In genomic region chr10:35424680-35425285, GRCh38 we compare ENCODE assay signal across 1 cellular context.
TF ChIP-seq lines count a peak whose summit lies in the region.

No MANE protein-coding gene starts in this region.

TF ChIP-seq in H1, 55 proteins besides CTCF, POLR2A, EP300 and RAD21:
- TF ChIP-seq, protein P1, sequence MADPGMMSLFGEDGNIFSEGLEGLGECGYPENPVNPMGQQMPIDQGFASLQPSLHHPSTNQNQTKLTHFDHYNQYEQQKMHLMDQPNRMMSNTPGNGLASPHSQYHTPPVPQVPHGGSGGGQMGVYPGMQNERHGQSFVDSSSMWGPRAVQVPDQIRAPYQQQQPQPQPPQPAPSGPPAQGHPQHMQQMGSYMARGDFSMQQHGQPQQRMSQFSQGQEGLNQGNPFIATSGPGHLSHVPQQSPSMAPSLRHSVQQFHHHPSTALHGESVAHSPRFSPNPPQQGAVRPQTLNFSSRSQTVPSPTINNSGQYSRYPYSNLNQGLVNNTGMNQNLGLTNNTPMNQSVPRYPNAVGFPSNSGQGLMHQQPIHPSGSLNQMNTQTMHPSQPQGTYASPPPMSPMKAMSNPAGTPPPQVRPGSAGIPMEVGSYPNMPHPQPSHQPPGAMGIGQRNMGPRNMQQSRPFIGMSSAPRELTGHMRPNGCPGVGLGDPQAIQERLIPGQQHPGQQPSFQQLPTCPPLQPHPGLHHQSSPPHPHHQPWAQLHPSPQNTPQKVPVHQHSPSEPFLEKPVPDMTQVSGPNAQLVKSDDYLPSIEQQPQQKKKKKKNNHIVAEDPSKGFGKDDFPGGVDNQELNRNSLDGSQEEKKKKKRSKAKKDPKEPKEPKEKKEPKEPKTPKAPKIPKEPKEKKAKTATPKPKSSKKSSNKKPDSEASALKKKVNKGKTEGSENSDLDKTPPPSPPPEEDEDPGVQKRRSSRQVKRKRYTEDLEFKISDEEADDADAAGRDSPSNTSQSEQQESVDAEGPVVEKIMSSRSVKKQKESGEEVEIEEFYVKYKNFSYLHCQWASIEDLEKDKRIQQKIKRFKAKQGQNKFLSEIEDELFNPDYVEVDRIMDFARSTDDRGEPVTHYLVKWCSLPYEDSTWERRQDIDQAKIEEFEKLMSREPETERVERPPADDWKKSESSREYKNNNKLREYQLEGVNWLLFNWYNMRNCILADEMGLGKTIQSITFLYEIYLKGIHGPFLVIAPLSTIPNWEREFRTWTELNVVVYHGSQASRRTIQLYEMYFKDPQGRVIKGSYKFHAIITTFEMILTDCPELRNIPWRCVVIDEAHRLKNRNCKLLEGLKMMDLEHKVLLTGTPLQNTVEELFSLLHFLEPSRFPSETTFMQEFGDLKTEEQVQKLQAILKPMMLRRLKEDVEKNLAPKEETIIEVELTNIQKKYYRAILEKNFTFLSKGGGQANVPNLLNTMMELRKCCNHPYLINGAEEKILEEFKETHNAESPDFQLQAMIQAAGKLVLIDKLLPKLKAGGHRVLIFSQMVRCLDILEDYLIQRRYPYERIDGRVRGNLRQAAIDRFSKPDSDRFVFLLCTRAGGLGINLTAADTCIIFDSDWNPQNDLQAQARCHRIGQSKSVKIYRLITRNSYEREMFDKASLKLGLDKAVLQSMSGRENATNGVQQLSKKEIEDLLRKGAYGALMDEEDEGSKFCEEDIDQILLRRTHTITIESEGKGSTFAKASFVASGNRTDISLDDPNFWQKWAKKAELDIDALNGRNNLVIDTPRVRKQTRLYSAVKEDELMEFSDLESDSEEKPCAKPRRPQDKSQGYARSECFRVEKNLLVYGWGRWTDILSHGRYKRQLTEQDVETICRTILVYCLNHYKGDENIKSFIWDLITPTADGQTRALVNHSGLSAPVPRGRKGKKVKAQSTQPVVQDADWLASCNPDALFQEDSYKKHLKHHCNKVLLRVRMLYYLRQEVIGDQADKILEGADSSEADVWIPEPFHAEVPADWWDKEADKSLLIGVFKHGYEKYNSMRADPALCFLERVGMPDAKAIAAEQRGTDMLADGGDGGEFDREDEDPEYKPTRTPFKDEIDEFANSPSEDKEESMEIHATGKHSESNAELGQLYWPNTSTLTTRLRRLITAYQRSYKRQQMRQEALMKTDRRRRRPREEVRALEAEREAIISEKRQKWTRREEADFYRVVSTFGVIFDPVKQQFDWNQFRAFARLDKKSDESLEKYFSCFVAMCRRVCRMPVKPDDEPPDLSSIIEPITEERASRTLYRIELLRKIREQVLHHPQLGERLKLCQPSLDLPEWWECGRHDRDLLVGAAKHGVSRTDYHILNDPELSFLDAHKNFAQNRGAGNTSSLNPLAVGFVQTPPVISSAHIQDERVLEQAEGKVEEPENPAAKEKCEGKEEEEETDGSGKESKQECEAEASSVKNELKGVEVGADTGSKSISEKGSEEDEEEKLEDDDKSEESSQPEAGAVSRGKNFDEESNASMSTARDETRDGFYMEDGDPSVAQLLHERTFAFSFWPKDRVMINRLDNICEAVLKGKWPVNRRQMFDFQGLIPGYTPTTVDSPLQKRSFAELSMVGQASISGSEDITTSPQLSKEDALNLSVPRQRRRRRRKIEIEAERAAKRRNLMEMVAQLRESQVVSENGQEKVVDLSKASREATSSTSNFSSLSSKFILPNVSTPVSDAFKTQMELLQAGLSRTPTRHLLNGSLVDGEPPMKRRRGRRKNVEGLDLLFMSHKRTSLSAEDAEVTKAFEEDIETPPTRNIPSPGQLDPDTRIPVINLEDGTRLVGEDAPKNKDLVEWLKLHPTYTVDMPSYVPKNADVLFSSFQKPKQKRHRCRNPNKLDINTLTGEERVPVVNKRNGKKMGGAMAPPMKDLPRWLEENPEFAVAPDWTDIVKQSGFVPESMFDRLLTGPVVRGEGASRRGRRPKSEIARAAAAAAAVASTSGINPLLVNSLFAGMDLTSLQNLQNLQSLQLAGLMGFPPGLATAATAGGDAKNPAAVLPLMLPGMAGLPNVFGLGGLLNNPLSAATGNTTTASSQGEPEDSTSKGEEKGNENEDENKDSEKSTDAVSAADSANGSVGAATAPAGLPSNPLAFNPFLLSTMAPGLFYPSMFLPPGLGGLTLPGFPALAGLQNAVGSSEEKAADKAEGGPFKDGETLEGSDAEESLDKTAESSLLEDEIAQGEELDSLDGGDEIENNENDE (IDR thresholded peaks at IDR 0.05; ENCODE audit: insufficient replicate concordance, low read length), result no peak
- TF ChIP-seq CBX8 (IDR thresholded peaks at IDR 0.05; ENCODE audit: borderline replicate concordance, low read depth, low read length), result no peak
- no peak for TF ChIP-seq CBX5 (IDR thresholded peaks at IDR 0.05; ENCODE audit: low read depth, low read length)
- TF ChIP-seq CTBP2 (IDR thresholded peaks at IDR 0.05; ENCODE audit: borderline replicate concordance, insufficient read depth, insufficient read length, low read length), result no peak
- TF ChIP-seq POLR2AphosphoS5 (IDR thresholded peaks at IDR 0.05; ENCODE audit: low read depth, low read length), result no peak
- TF ChIP-seq POU5F1 (IDR thresholded peaks at IDR 0.05; ENCODE audit: low read depth, low read length), result no peak
- TF ChIP-seq TCF12 (IDR thresholded peaks at IDR 0.05; ENCODE audit: low read depth, low read length), result no peak
- no peak for TF ChIP-seq BRCA1 (IDR thresholded peaks at IDR 0.05; ENCODE audit: low read depth, low read length)
- TF ChIP-seq TAF7 (optimal IDR thresholded peaks at IDR 0.05; ENCODE audit: borderline replicate concordance, low read depth, low read length), result no peak
- TF ChIP-seq NANOG (IDR thresholded peaks at IDR 0.05; ENCODE audit: insufficient read depth, low read depth, low read length, poor library complexity, severe bottlenecking), result no peak
- TF ChIP-seq SIX5 (IDR thresholded peaks at IDR 0.05; ENCODE audit: low read depth, low read length), result no peak
- no peak for TF ChIP-seq EGR1 (IDR thresholded peaks at IDR 0.05; ENCODE audit: borderline replicate concordance, low read depth, low read length)
- no peak for TF ChIP-seq EZH2 (IDR thresholded peaks at IDR 0.05; ENCODE audit: low read depth, low read length, severe bottlenecking)
- no peak for TF ChIP-seq SUZ12 (IDR thresholded peaks at IDR 0.05; ENCODE audit: low read length)
- TF ChIP-seq SIRT6 (IDR thresholded peaks at IDR 0.05; ENCODE audit: low read length), result no peak
- TF ChIP-seq SRF (IDR thresholded peaks at IDR 0.05; ENCODE audit: low read depth, low read length), result no peak
- no peak for TF ChIP-seq RNF2 (IDR thresholded peaks at IDR 0.05; ENCODE audit: borderline replicate concordance, low read depth, low read length, missing control alignments, poor library complexity, severe bottlenecking)
